ENCODE assay signal across 9 cellular contexts in genomic region chr3:107206141-107206540, GRCh38.
DNase-seq lines count a peak whose midpoint lies in the region; ATAC-seq and TF ChIP-seq lines count a peak whose summit lies in the region.
"Had no signal": no experiment of that assay in that cellular context is flagged by ENCODE, and none has a peak within 500 bp of the region (broad histone marks: within the 10 kb centered on the region; RNA-seq: fewer than 3 reads in every experiment).

No MANE protein-coding gene starts in this region.

- no peaks in the 10 kb centered on the region for H3K9me3 Mint-ChIP-seq in nephron progenitor cell

- DNase-seq in CMK (ENCODE audit: low read depth) (peak; percentile 18), NCI-H748 treated with DMSO at 0.1 percent for 48 hours (lab: John Stamatoyannopoulos, UW) (peak; percentile 16), choroid plexus epithelial cell (ENCODE audit: low read depth) (peak; percentile 90), nephron progenitor cell (peak; percentile 14), Right ventricle myocardium inferior (ENCODE audit: missing footprints) (no peak)

- peaks cover 44% of the 10 kb centered on the region for H3K4me1 Mint-ChIP-seq in nephron progenitor cell

- peak; percentile 84 for TF ChIP-seq CTCF in choroid plexus epithelial cell (conservative IDR thresholded peaks at IDR 0.05; ENCODE audit: low read depth, low read length)
- peak; percentile 62 for TF ChIP-seq CTCF in nephron progenitor cell (IDR thresholded peaks at IDR 0.05)

- no peak overlapping the region for H3K4me3 Mint-ChIP-seq in nephron progenitor cell

- ATAC-seq in GM21447 (IDR thresholded peaks at IDR 0.05; ENCODE audit: unreplicated experiment) = peak; percentile 56
- ATAC-seq in HG03378 (IDR thresholded peaks at IDR 0.05; ENCODE audit: unreplicated experiment) = no peak
- ATAC-seq in HG02973 (IDR thresholded peaks at IDR 0.05; ENCODE audit: unreplicated experiment) = no peak
- ATAC-seq in Right ventricle myocardium inferior = no peak
- ATAC-seq: mucosa of descending colon had no signal

- H3K27ac Mint-ChIP-seq in nephron progenitor cell = no peak overlapping the region

- intact Hi-C loops in Right ventricle myocardium inferior (cut with DNase I) = no loop called here

- H3K4me3 ChIP-seq in choroid plexus epithelial cell (ENCODE audit: low read depth, low read length) = no peak overlapping the region
- H3K4me3 ChIP-seq: mucosa of descending colon had no signal

- no peaks in the 10 kb centered on the region for H3K36me3 Mint-ChIP-seq in nephron progenitor cell (ENCODE audit: low read depth)

- no peaks in the 10 kb centered on the region for H3K27me3 Mint-ChIP-seq in nephron progenitor cell (ENCODE audit: low read depth, poor library complexity)
